1 cellular context compared by ENCODE assay signal in genomic region chr5:95662946-95663345, GRCh38.
TF ChIP-seq lines count a peak whose summit lies in the region.

No MANE protein-coding gene starts in this region.

TF ChIP-seq in K562, 482 proteins besides CTCF, POLR2A, EP300 and RAD21 (continued from another document):
- TF ChIP-seq ZNF76 (CRISPR knock-in tag; IDR thresholded peaks at IDR 0.05; ENCODE audit: borderline replicate concordance) = no peak
- TF ChIP-seq ARHGAP35 (IDR thresholded peaks at IDR 0.05; ENCODE audit: partially characterized antibody) = no peak
- peak; percentile 86 for TF ChIP-seq POLR2AphosphoS2 (IDR thresholded peaks at IDR 0.05; ENCODE audit: low read length)
- TF ChIP-seq NFE2L1 (tag; IDR thresholded peaks at IDR 0.05; ENCODE audit: borderline replicate concordance, low read depth) = no peak
- no peak for TF ChIP-seq RBM39 (optimal IDR thresholded peaks at IDR 0.05; ENCODE audit: low read depth, low read length)
- TF ChIP-seq CREB3 (tag; conservative IDR thresholded peaks at IDR 0.05; ENCODE audit: low read depth) = no peak
- TF ChIP-seq TRIM25 (IDR thresholded peaks at IDR 0.05; ENCODE audit: borderline replicate concordance) = no peak
- TF ChIP-seq HDGF (IDR thresholded peaks at IDR 0.05) = no peak
- peak; percentile 18 for TF ChIP-seq POLR2B (IDR thresholded peaks at IDR 0.05; ENCODE audit: low read depth, partially characterized antibody)
- no peak for TF ChIP-seq MECOM (CRISPR knock-in tag; IDR thresholded peaks at IDR 0.05)
- no peak for TF ChIP-seq CREB3L1 (IDR thresholded peaks at IDR 0.05; ENCODE audit: borderline replicate concordance, low read depth)
- no peak for TF ChIP-seq HDAC1 (IDR thresholded peaks at IDR 0.05)
- no peak for TF ChIP-seq ZNF766 (CRISPR knock-in tag; conservative IDR thresholded peaks at IDR 0.05)
- TF ChIP-seq ZNF282 (CRISPR knock-in tag; IDR thresholded peaks at IDR 0.05) = no peak
- no peak for TF ChIP-seq MXD1 (CRISPR knock-in tag; IDR thresholded peaks at IDR 0.05; ENCODE audit: borderline replicate concordance, poor library complexity, severe bottlenecking)
- TF ChIP-seq ZNF644 (tag; IDR thresholded peaks at IDR 0.05; ENCODE audit: low read depth) = no peak
- no peak for TF ChIP-seq ELF2 (CRISPR knock-in tag; IDR thresholded peaks at IDR 0.05)
- no peak for TF ChIP-seq NONO (IDR thresholded peaks at IDR 0.05; ENCODE audit: low read depth in 2 of 2, low read length in 1 of 2)
- TF ChIP-seq BACH1 (tag; IDR thresholded peaks at IDR 0.05) = no peak
- TF ChIP-seq CXXC5 (CRISPR knock-in tag; IDR thresholded peaks at IDR 0.05) = no peak
- no peak for TF ChIP-seq RFX7 (CRISPR knock-in tag; IDR thresholded peaks at IDR 0.05)
- no peak for TF ChIP-seq DLX4 (CRISPR knock-in tag; IDR thresholded peaks at IDR 0.05)
- no peak for TF ChIP-seq LCOR (CRISPR knock-in tag; IDR thresholded peaks at IDR 0.05)
- TF ChIP-seq L3MBTL2 (IDR thresholded peaks at IDR 0.05) = no peak
- peak; percentile 56 for TF ChIP-seq ZNF146 (CRISPR knock-in tag; IDR thresholded peaks at IDR 0.05; ENCODE audit: unreplicated experiment)
- no peak for TF ChIP-seq GTF2F1 (IDR thresholded peaks at IDR 0.05; ENCODE audit: low read depth, low read length)
- TF ChIP-seq ZNF740 (CRISPR knock-in tag; IDR thresholded peaks at IDR 0.05) = no peak
- TF ChIP-seq ZNF740 (tag; IDR thresholded peaks at IDR 0.05) = no peak
- TF ChIP-seq TEAD2 (tag; IDR thresholded peaks at IDR 0.05) = no peak
- TF ChIP-seq HBP1 (CRISPR knock-in tag; IDR thresholded peaks at IDR 0.05) = no peak
